ENCODE assay signal across 12 cellular contexts in genomic region chr22:27851974-27852713, GRCh38. TPM values are rescaled to one million over a fixed set of nuclear protein-coding genes. Genes with fewer than 3 reads are reported as not detected.
A peak's percentile ranks its signal among the peaks of the same experiment; 100 is the strongest.
DNase-seq lines count a peak whose midpoint lies in the region; ATAC-seq and TF ChIP-seq lines count a peak whose summit lies in the region.
"Had no signal": no experiment of that assay in that cellular context is flagged by ENCODE, and none has a peak within 500 bp of the region (broad histone marks: within the 10 kb centered on the region; RNA-seq: fewer than 3 reads in every experiment).

No MANE protein-coding gene starts in this region.

- H3K9ac ChIP-seq in HUES48 (ENCODE audit: low read depth, low read length) = no peak overlapping the region

- ATAC-seq in GM18505 (IDR thresholded peaks at IDR 0.05; ENCODE audit: unreplicated experiment) = no peak
- no peak for ATAC-seq in GM19467 (IDR thresholded peaks at IDR 0.05; ENCODE audit: unreplicated experiment)

- H3K27me3 Mint-ChIP-seq in neural crest cell (ENCODE audit: low read depth) = no peaks in the 10 kb centered on the region
- H3K27me3 Mint-ChIP-seq: naive B cell had no signal

- no peak for TF ChIP-seq POLR2A in GM18505 (IDR thresholded peaks at IDR 0.05; ENCODE audit: borderline replicate concordance, extremely low read depth, insufficient read depth, insufficient read length)

- H3K9me3 ChIP-seq in HUES48 (ENCODE audit: control insufficient read depth, insufficient read depth, low read length) = no peaks in the 10 kb centered on the region
- H3K9me3 ChIP-seq: suprapubic skin had no signal

- peaks cover 21% of the 10 kb centered on the region for H3K36me3 Mint-ChIP-seq in neural crest cell (ENCODE audit: low read depth)

- TF ChIP-seq CTCF in VCaP (conservative IDR thresholded peaks at IDR 0.05) (no peak), foreskin fibroblast (IDR thresholded peaks at IDR 0.05; ENCODE audit: low read depth, low read length) (no peak), neural crest cell (conservative IDR thresholded peaks at IDR 0.05) (no peak)

- peak overlapping the region; percentile 88 for H3K27ac Mint-ChIP-seq in neural crest cell (ENCODE audit: unreplicated experiment)

- DNase-seq in foreskin fibroblast (peak; percentile 45 to 60), neural crest cell (ENCODE audit: low read depth, low spot score) (no peak), NCI-H2227 (lab: John Stamatoyannopoulos, UW; ENCODE audit: unreplicated experiment) (no peak), substantia nigra (lab: John Stamatoyannopoulos, UW) (no peak)
- DNase-seq: GDM1, naive B cell, NCI-H446 treated with DMSO at 0.1 percent for 48 hours had no signal

- H3K9me3 Mint-ChIP-seq in neural crest cell = no peaks in the 10 kb centered on the region
- H3K9me3 Mint-ChIP-seq: naive B cell had no signal

- H3K27ac ChIP-seq in HUES48 (ENCODE audit: low read depth, low read length) (peak overlapping the region; percentile 89), VCaP (peak overlapping the region; percentile 76), substantia nigra (ENCODE audit: low read depth, low read length, poor library complexity, severe bottlenecking) (no peak overlapping the region)
- H3K27ac ChIP-seq: suprapubic skin had no signal

- no peak overlapping the region for H3K4me3 ChIP-seq in HUES48 (ENCODE audit: low read depth, low read length)
- H3K4me3 ChIP-seq in foreskin fibroblast (ENCODE audit: low read depth in 1 of 2, low read length in 2 of 2) = no peak overlapping the region
- H3K4me3 ChIP-seq: suprapubic skin had no signal

- no peaks in the 10 kb centered on the region for H3K27me3 ChIP-seq in HUES48 (ENCODE audit: control insufficient read depth, insufficient read depth, low read length)
- H3K27me3 ChIP-seq: suprapubic skin had no signal

- peaks cover 56% of the 10 kb centered on the region for H3K4me1 Mint-ChIP-seq in neural crest cell

- no peak overlapping the region for H3K4me3 Mint-ChIP-seq in neural crest cell
- H3K4me3 Mint-ChIP-seq: naive B cell had no signal

- peaks cover 18% of the 10 kb centered on the region for H3K4me1 ChIP-seq in HUES48 (ENCODE audit: control insufficient read depth, insufficient read depth, low read length)

- peaks cover 79% of the 10 kb centered on the region for H3K36me3 ChIP-seq in HUES48 (ENCODE audit: control insufficient read depth, insufficient read depth, low read length)

RNA-seq across cellular contexts. Expression of gene MN1, which starts 50.6 kb away (rescaled TPM):
- 19.0 TPM in 2 replicates for total RNA-seq in neural crest cell

Comparison
In these comparisons a context has a peak if more than half of its experiments do, and no peak if none do; other contexts are left out.
1. DNase-seq: peak in foreskin fibroblast (2 of 2); none in neural crest cell (single experiment), NCI-H2227 (single experiment) and substantia nigra (0 of 49).